ENCODE assay signal across 14 cellular contexts in the genomic region with DNA sequence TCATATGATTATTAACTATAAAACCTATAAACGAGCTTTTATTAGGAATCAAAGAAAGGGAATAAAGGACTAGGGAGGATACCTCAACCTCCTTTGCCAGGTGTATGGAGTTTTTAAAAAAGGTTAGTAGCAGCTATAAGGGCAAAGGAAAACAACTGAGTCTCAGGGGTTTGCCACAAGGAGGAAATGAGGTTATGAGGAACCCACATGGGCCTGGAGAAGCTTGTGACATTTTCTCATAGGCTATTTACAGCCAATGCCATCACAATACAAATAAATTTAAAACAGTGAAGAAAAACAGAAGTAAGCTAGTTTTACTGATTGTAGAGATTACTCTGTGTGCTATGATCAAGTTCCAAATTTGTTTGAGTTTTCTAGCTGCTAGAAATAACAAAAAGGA.
"Had no signal": no experiment of that assay in that cellular context is flagged by ENCODE, and none has a peak within 500 bp of the region (broad histone marks: within the 10 kb centered on the region; RNA-seq: fewer than 3 reads in every experiment).

No MANE protein-coding gene starts in this region.

- H3K27me3 ChIP-seq: heart left ventricle, sigmoid colon had no signal

- H3K4me3 ChIP-seq: heart left ventricle, sigmoid colon had no signal

- H3K27ac ChIP-seq: heart left ventricle, sigmoid colon had no signal

- H3K4me1 ChIP-seq: heart left ventricle, sigmoid colon had no signal

- DNase-seq: activated CD4-positive, alpha-beta T cell treated with anti-CD3 and anti-CD28 coated beads for 4 hours; activated CD8-positive, alpha-beta T cell treated with anti-CD3 and anti-CD28 coated beads for 36 hours; activated naive CD4-positive, alpha-beta T cell treated with anti-CD3 and anti-CD28 coated beads, Interleukin-2, amount 10 ng/mL, durations not matched to agents 7 days and 5 days; central memory CD4-positive, alpha-beta T cell; cortex of kidney; effector CD8-positive, alpha-beta T cell; heart left ventricle; sigmoid colon; stimulated activated CD4-positive, alpha-beta T cell treated with anti-CD3 and anti-CD28 coated beads, Interleukin-12 subunit alpha, Interleukin-12 subunit beta, amount 100 ng/mL, for 4 hours; stimulated activated naive CD4-positive, alpha-beta T cell treated with Interleukin-2 at 50 U/mL for 16 hours; trophoblast cell had no signal

- H3K36me3 ChIP-seq: heart left ventricle, sigmoid colon had no signal

- ATAC-seq: activated CD8-positive, alpha-beta T cell treated with anti-CD3 and anti-CD28 coated beads for 36 hours; heart left ventricle; left lobe of liver had no signal

- FAIRE-seq: frontal cortex, islet of Langerhans had no signal
